In the genomic region with DNA sequence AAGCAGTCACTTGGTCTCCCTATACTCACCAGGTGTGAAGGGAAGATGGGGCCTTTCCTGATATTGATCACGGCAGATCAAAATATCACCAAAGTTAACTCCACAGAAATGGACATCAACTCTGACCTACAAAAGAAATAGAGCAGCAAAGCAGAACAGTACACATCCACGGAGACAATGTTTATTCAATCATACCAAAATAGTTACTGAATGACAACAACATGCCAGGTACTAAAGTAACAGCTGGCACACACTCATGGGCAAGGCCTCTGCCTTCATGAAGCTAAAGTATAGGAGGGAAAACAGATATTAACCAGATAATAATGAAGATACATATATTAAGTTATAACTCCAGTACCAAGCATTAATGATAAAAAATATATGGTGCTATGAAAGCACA, we compare ENCODE assay signal across 2 cellular contexts.
TF ChIP-seq lines count a peak whose summit lies in the region.

No MANE protein-coding gene starts in this region.

TF ChIP-seq in IMR-90, 13 proteins besides CTCF, POLR2A, EP300 and RAD21:
- no peak for TF ChIP-seq RFX5 (IDR thresholded peaks at IDR 0.05; ENCODE audit: low read depth, low read length)
- TF ChIP-seq, protein P1, sequence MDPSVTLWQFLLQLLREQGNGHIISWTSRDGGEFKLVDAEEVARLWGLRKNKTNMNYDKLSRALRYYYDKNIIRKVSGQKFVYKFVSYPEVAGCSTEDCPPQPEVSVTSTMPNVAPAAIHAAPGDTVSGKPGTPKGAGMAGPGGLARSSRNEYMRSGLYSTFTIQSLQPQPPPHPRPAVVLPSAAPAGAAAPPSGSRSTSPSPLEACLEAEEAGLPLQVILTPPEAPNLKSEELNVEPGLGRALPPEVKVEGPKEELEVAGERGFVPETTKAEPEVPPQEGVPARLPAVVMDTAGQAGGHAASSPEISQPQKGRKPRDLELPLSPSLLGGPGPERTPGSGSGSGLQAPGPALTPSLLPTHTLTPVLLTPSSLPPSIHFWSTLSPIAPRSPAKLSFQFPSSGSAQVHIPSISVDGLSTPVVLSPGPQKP (IDR thresholded peaks at IDR 0.05; ENCODE audit: borderline replicate concordance, low read depth, low read length) = no peak
- no peak for TF ChIP-seq MAFK (IDR thresholded peaks at IDR 0.05; ENCODE audit: low read depth, low read length)
- TF ChIP-seq CHD1 (IDR thresholded peaks at IDR 0.05; ENCODE audit: low read depth, low read length) = no peak
- no peak for TF ChIP-seq MXI1 (IDR thresholded peaks at IDR 0.05; ENCODE audit: borderline replicate concordance, low read depth, low read length)
- TF ChIP-seq NFE2L2 (IDR thresholded peaks at IDR 0.05; ENCODE audit: low read depth, low read length) = no peak
- no peak for TF ChIP-seq BHLHE40 (IDR thresholded peaks at IDR 0.05; ENCODE audit: low read depth, low read length)
- TF ChIP-seq, protein P2, sequence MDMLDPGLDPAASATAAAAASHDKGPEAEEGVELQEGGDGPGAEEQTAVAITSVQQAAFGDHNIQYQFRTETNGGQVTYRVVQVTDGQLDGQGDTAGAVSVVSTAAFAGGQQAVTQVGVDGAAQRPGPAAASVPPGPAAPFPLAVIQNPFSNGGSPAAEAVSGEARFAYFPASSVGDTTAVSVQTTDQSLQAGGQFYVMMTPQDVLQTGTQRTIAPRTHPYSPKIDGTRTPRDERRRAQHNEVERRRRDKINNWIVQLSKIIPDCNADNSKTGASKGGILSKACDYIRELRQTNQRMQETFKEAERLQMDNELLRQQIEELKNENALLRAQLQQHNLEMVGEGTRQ (IDR thresholded peaks at IDR 0.05; ENCODE audit: low read depth, low read length) = no peak
- TF ChIP-seq CEBPB (IDR thresholded peaks at IDR 0.05; ENCODE audit: low read depth, low read length) = no peak
- no peak for TF ChIP-seq FOS (IDR thresholded peaks at IDR 0.05; ENCODE audit: low read depth, low read length)
- TF ChIP-seq MAZ (IDR thresholded peaks at IDR 0.05; ENCODE audit: borderline replicate concordance, low read depth, low read length) = no peak
- TF ChIP-seq RCOR1 (IDR thresholded peaks at IDR 0.05; ENCODE audit: insufficient replicate concordance, low read length) = no peak
- TF ChIP-seq SMC3 (IDR thresholded peaks at IDR 0.05; ENCODE audit: low read depth, low read length) = no peak

TF ChIP-seq in HepG2, 621 proteins besides CTCF, POLR2A, EP300 and RAD21:
- TF ChIP-seq PPARG (CRISPR knock-in tag; conservative IDR thresholded peaks at IDR 0.05) = peak; percentile 49; the same call in 1 of the 2 replicates
- TF ChIP-seq PRPF4 (IDR thresholded peaks at IDR 0.05; ENCODE audit: low read depth, low read length, poor library complexity, severe bottlenecking) = no peak
- TF ChIP-seq, protein P3, sequence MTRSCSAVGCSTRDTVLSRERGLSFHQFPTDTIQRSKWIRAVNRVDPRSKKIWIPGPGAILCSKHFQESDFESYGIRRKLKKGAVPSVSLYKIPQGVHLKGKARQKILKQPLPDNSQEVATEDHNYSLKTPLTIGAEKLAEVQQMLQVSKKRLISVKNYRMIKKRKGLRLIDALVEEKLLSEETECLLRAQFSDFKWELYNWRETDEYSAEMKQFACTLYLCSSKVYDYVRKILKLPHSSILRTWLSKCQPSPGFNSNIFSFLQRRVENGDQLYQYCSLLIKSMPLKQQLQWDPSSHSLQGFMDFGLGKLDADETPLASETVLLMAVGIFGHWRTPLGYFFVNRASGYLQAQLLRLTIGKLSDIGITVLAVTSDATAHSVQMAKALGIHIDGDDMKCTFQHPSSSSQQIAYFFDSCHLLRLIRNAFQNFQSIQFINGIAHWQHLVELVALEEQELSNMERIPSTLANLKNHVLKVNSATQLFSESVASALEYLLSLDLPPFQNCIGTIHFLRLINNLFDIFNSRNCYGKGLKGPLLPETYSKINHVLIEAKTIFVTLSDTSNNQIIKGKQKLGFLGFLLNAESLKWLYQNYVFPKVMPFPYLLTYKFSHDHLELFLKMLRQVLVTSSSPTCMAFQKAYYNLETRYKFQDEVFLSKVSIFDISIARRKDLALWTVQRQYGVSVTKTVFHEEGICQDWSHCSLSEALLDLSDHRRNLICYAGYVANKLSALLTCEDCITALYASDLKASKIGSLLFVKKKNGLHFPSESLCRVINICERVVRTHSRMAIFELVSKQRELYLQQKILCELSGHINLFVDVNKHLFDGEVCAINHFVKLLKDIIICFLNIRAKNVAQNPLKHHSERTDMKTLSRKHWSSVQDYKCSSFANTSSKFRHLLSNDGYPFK (CRISPR knock-in tag; IDR thresholded peaks at IDR 0.05; ENCODE audit: borderline replicate concordance) = no peak
